ENCODE assay signal across 2 cellular contexts in the genomic region with DNA sequence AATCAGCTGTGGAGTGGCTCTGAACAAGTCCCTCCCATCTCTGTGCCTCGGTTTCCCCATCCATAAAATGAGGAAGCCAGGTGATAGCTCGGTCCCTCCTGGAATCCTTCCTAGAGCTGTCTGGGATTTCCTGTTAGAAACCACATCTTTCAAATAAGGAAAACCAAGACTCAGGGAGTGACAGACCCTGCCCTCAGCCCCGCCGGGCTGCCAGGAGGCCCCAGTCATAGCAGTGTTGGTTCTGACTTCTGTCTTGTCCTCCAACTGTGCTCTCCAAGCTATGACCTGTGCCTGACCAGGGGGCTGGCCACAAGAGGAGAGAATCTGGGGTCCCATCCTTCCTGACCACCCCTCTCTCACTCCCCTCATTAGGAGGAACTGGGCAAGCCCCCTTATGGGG.
TF ChIP-seq lines count a peak whose summit lies in the region.

No MANE protein-coding gene starts in this region.

TF ChIP-seq in H1, 55 proteins besides CTCF, POLR2A, EP300 and RAD21:
- no peak for TF ChIP-seq BACH1 (IDR thresholded peaks at IDR 0.05; ENCODE audit: low read length)
- TF ChIP-seq SP1 (IDR thresholded peaks at IDR 0.05; ENCODE audit: low read depth, low read length): no peak
- no peak for TF ChIP-seq CBX5 (IDR thresholded peaks at IDR 0.05; ENCODE audit: low read depth, low read length)
- no peak for TF ChIP-seq RFX5 (IDR thresholded peaks at IDR 0.05; ENCODE audit: borderline replicate concordance, low read depth, low read length)
- no peak for TF ChIP-seq YY1 (IDR thresholded peaks at IDR 0.05; ENCODE audit: low read depth, low read length)
- TF ChIP-seq ASH2L (IDR thresholded peaks at IDR 0.05; ENCODE audit: low read length): no peak
- no peak for TF ChIP-seq RBBP5 (IDR thresholded peaks at IDR 0.05; ENCODE audit: borderline replicate concordance, low read depth, low read length)
- no peak for TF ChIP-seq SIRT6 (IDR thresholded peaks at IDR 0.05; ENCODE audit: low read length)
- TF ChIP-seq PHF8 (conservative IDR thresholded peaks at IDR 0.05; ENCODE audit: low read depth, low read length): no peak
- no peak for TF ChIP-seq NRF1 (IDR thresholded peaks at IDR 0.05; ENCODE audit: low read depth, low read length)
- no peak for TF ChIP-seq SRF (IDR thresholded peaks at IDR 0.05; ENCODE audit: low read depth, low read length)
- no peak for TF ChIP-seq SP2 (IDR thresholded peaks at IDR 0.05; ENCODE audit: low read length)

TF ChIP-seq in neural cell, 6 proteins besides CTCF, POLR2A, EP300 and RAD21:
- TF ChIP-seq SMC3 (conservative IDR thresholded peaks at IDR 0.05; ENCODE audit: poor library complexity) (no peak), EZH2 (IDR thresholded peaks at IDR 0.05; ENCODE audit: borderline replicate concordance, insufficient read depth, low read length, poor library complexity, severe bottlenecking) (no peak), TAF1 (IDR thresholded peaks at IDR 0.05; ENCODE audit: low read depth) (no peak), MXI1 (conservative IDR thresholded peaks at IDR 0.05; ENCODE audit: poor library complexity, severe bottlenecking) (no peak), POLR2AphosphoS5 (IDR thresholded peaks at IDR 0.05) (no peak)
- TF ChIP-seq, protein P1, sequence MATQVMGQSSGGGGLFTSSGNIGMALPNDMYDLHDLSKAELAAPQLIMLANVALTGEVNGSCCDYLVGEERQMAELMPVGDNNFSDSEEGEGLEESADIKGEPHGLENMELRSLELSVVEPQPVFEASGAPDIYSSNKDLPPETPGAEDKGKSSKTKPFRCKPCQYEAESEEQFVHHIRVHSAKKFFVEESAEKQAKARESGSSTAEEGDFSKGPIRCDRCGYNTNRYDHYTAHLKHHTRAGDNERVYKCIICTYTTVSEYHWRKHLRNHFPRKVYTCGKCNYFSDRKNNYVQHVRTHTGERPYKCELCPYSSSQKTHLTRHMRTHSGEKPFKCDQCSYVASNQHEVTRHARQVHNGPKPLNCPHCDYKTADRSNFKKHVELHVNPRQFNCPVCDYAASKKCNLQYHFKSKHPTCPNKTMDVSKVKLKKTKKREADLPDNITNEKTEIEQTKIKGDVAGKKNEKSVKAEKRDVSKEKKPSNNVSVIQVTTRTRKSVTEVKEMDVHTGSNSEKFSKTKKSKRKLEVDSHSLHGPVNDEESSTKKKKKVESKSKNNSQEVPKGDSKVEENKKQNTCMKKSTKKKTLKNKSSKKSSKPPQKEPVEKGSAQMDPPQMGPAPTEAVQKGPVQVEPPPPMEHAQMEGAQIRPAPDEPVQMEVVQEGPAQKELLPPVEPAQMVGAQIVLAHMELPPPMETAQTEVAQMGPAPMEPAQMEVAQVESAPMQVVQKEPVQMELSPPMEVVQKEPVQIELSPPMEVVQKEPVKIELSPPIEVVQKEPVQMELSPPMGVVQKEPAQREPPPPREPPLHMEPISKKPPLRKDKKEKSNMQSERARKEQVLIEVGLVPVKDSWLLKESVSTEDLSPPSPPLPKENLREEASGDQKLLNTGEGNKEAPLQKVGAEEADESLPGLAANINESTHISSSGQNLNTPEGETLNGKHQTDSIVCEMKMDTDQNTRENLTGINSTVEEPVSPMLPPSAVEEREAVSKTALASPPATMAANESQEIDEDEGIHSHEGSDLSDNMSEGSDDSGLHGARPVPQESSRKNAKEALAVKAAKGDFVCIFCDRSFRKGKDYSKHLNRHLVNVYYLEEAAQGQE (IDR thresholded peaks at IDR 0.05; ENCODE audit: borderline replicate concordance): no peak
TF ChIP-seq in neural cell: peak in this region for 0.
